In the genomic region with DNA sequence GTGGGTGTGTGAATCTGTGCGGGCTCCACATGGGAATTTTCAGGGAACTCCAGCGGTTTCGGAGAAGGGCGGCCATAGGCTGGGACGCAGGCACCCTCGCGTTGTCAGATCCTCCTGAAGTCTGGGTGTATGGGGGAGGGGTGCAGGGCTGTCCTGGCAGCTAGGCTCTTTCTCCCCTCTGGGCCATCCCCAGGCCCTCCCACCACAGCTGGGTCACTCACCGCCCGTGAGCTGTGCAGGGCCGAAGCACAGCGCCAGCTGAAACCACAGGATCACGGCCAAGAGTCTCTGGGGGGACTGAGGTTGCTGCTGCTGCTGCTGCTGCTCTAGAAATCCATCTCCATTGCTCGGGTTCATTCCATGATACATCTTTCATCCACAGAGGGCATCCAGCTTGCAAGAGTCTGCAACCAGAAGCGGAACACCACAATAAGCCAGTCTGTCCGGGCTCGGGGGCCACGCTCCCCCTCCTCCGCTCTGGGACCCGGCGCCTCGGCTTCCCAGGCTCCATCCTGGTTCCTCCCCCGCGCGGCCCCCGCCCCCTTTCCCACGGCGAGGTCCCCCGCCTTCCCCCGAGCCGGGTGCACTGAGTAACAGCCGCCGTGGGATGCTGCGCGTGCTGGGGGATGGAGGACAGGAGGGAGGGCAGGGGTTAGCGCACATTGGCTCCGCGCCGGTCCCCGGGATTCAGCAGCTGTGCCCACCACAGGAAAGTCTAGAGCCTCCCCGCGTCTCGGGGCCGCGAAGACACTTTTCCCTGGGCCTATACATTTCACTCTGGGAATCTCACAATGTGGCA, we compare ENCODE assay signal across 8 cellular contexts. TPM values are rescaled to one million over a fixed set of nuclear protein-coding genes. Genes with fewer than 3 reads are reported as not detected.
DNase-seq lines count a peak whose midpoint lies in the region; ATAC-seq and TF ChIP-seq lines count a peak whose summit lies in the region.

No MANE protein-coding gene starts in this region.

- H3K27ac ChIP-seq in heart left ventricle, result peak overlapping the region in 4 of 12 donors; percentile 29 to 48 (median 47)
- H3K27ac ChIP-seq in psoas muscle, result no peak overlapping the region

- H3K27me3 ChIP-seq in heart left ventricle, result peaks cover 0 to 55% (median 4%) of the 10 kb centered on the region in 9 donors
- peaks cover 0 to 31% (median 0%) of the 10 kb centered on the region in 3 donors for H3K27me3 ChIP-seq in psoas muscle (ENCODE audit: insufficient read depth in 3 of 3, low read length in 2 of 3)

- no peak for TF ChIP-seq POLR2A in heart left ventricle (IDR thresholded peaks at IDR 0.05)

- 1 to 6% (median 2%) methylated on average over 17 to 44 of the region's 44 CpGs for WGBS in heart left ventricle, 4 donors
- WGBS in psoas muscle, 3 donors, result 1 to 4% (median 2%) methylated on average over 40 to 44 of the region's 44 CpGs

- H3K9me3 ChIP-seq in heart left ventricle, result no peaks in the 10 kb centered on the region
- no peaks in the 10 kb centered on the region for H3K9me3 ChIP-seq in psoas muscle

- TF ChIP-seq CTCF in heart left ventricle (IDR thresholded peaks at IDR 0.05) (no peak), psoas muscle (IDR thresholded peaks at IDR 0.05) (no peak)

- peaks cover 16% of the 10 kb centered on the region for H3K4me1 Mint-ChIP-seq in activated naive CD8-positive, alpha-beta T cell (ENCODE audit: low read depth)

- no peaks in the 10 kb centered on the region for H3K36me3 ChIP-seq in heart left ventricle
- no peaks in the 10 kb centered on the region for H3K36me3 ChIP-seq in psoas muscle (ENCODE audit: insufficient read depth in 1 of 2, low read depth in 1 of 2)

- no peak overlapping the region for H3K27ac Mint-ChIP-seq in activated naive CD8-positive, alpha-beta T cell

- peak overlapping the region; percentile 86 for H3K4me3 Mint-ChIP-seq in activated naive CD8-positive, alpha-beta T cell

- no peaks in the 10 kb centered on the region for H3K36me3 Mint-ChIP-seq in activated naive CD8-positive, alpha-beta T cell

- H3K27me3 Mint-ChIP-seq in activated naive CD8-positive, alpha-beta T cell, result no peaks in the 10 kb centered on the region

- peaks cover 0 to 25% (median 15%) of the 10 kb centered on the region in 12 donors for H3K4me1 ChIP-seq in heart left ventricle
- H3K4me1 ChIP-seq in psoas muscle, result peaks cover 7% of the 10 kb centered on the region

- H3K4me3 ChIP-seq in heart left ventricle (peak overlapping the region; percentile 39 to 77 (median 54)), psoas muscle (peak overlapping the region; percentile 68)

- peak; percentile 63 to 86 (median 70) for ATAC-seq in heart left ventricle
- peak; percentile 40 to 54 (median 45) for ATAC-seq in psoas muscle
- no peak for ATAC-seq in HG03025 (IDR thresholded peaks at IDR 0.05; ENCODE audit: low FRiP score, unreplicated experiment)
- ATAC-seq in HG02610 (IDR thresholded peaks at IDR 0.05; ENCODE audit: unreplicated experiment), result no peak

- DNase-seq in G401 (ENCODE audit: low spot score) (peak; percentile 49), NCI-H446 (lab: John Stamatoyannopoulos, UW) (peak; percentile 29 to 59), heart left ventricle (peak; percentile 48 to 77 (median 71)), psoas muscle (peak; percentile 30 to 61), OCI-M2 (lab: John Stamatoyannopoulos, UW; ENCODE audit: unreplicated experiment) (no peak)

- intact Hi-C loops in heart left ventricle (cut with DNase I), result loop anchor here in 2 of 10 donors (5.0 kb wide), 4 partner anchors 131 to 231 kb away; a partner anchor contains a TSS
- intact Hi-C loops in psoas muscle (cut with DNase I), result loop anchor here (10.0 kb wide), 2 partner anchors 98 to 218 kb away; a partner anchor contains a TSS

- in situ Hi-C loops in G401 (cut with HindIII; ENCODE audit: low sequenced_read_pairs), result no loop called here

- no peaks in the 10 kb centered on the region for H3K9me3 Mint-ChIP-seq in activated naive CD8-positive, alpha-beta T cell (ENCODE audit: low read depth)

RNA-seq across cellular contexts. Expression of a gene that starts 0.7 kb away (rescaled TPM):
- total RNA-seq in G401 (2014; rRNA removed; shearing (Covaris generic)), result not detected in 2 replicates
- total RNA-seq in heart left ventricle, result 10 to 100 TPM in 1 of 9 donors, 1 to 10 TPM in 8; 1.4 to 27.2 (median 2.4) TPM
- 1 to 10 TPM in 1 of 2 donors, under 1 TPM in 1; 0.40 to 5.0 TPM for polyA plus RNA-seq in heart left ventricle
- total RNA-seq in psoas muscle, result 1 to 10 TPM in 2 of 4 donors, under 1 TPM in 2; 0.15 to 3.9 (median 1.4) TPM
- polyA plus RNA-seq in psoas muscle, result under 1 TPM; 0.08 to 0.21 (median 0.20) TPM

RNA-seq across cellular contexts. Expression of a gene that starts 30.0 kb away (rescaled TPM):
- total RNA-seq in G401 (2014; rRNA removed; shearing (Covaris generic)), result not detected in 2 replicates
- total RNA-seq in heart left ventricle, result not detected
- polyA plus RNA-seq in heart left ventricle, result not detected
- not detected for total RNA-seq in psoas muscle
- not detected for polyA plus RNA-seq in psoas muscle

Comparison
In these comparisons a context has a peak if more than half of its experiments do, and no peak if none do; other contexts are left out.
1. ATAC-seq: peak in heart left ventricle (4 of 4) and psoas muscle (4 of 4); none in HG03025 (single experiment) and HG02610 (single experiment).